23 cellular contexts compared by ENCODE assay signal in the genomic region with DNA sequence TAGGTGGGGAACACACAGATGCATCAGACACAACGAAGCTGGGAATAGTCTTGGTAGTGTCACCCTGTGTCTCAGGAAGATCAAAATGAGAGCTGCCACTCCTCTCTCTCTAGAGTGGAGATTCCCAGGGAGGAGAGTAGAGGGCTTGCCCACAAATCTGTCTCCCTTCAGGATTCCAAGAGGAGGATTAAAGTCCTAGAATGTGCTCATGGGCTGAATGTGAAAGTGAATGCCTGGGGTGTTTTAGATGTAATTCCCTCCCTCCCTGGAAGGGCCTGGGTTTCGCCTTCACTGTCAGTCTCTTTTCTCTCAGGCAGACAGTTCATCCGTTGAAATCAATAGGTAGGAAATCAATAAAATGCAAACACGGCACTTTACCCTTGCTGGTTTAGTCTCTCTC.
"Had no signal": no experiment of that assay in that cellular context is flagged by ENCODE, and none has a peak within 500 bp of the region (broad histone marks: within the 10 kb centered on the region; RNA-seq: fewer than 3 reads in every experiment).

No MANE protein-coding gene starts in this region.

- H3K27me3 ChIP-seq: heart left ventricle, sigmoid colon, stomach, transverse colon had no signal

- H3K27ac Mint-ChIP-seq: dendritic cell treated with granulocyte-macrophage colony-stimulating factor and Interleukin-4, amounts not matched to agents 40 ng/mL and 50 ng/mL, for 4 days; nephron had no signal

- H3K4me1 Mint-ChIP-seq: naive B cell had no signal

- H2AFZ ChIP-seq: parathyroid adenoma had no signal

- H3K36me3 ChIP-seq: heart left ventricle, sigmoid colon, stomach, thoracic aorta, transverse colon had no signal

- ATAC-seq: heart left ventricle, left colon, left ventricle myocardium superior, psoas muscle had no signal

- H3K4me3 ChIP-seq: heart left ventricle, lung, psoas muscle, sigmoid colon, stomach, thoracic aorta, transverse colon had no signal

- H3K9me3 ChIP-seq: heart left ventricle, psoas muscle, sigmoid colon, stomach, thoracic aorta, transverse colon had no signal

- H3K27me3 Mint-ChIP-seq: dendritic cell treated with granulocyte-macrophage colony-stimulating factor and Interleukin-4, amounts not matched to agents 40 ng/mL and 50 ng/mL, for 4 days; naive B cell had no signal

- H3K4me1 ChIP-seq: parathyroid adenoma, psoas muscle, sigmoid colon, stomach, transverse colon had no signal

- H3K4me3 Mint-ChIP-seq: dendritic cell treated with granulocyte-macrophage colony-stimulating factor and Interleukin-4, amounts not matched to agents 40 ng/mL and 50 ng/mL, for 4 days; naive B cell; nephron had no signal

- FAIRE-seq: colon, small intestine had no signal

- H3K79me2 ChIP-seq: parathyroid adenoma had no signal

- H3K9ac ChIP-seq: parathyroid adenoma had no signal

- H3K27ac ChIP-seq: heart left ventricle, parathyroid adenoma, psoas muscle, sigmoid colon, stomach, thoracic aorta, transverse colon had no signal

- DNase-seq: erythroblast; foreskin melanocyte; heart left ventricle; hippocampal formation; left colon; left ventricle myocardium superior; mesenchymal stem cell; midbrain; naive B cell; psoas muscle; sigmoid colon; small intestine; stimulated activated CD4-positive, alpha-beta T cell treated with anti-CD3 and anti-CD28 coated beads, Interleukin-12 subunit alpha, Interleukin-12 subunit beta, amount 100 ng/mL, for 4 hours; stimulated activated naive CD4-positive, alpha-beta T cell; stomach; substantia nigra; transverse colon had no signal
